1 cellular context compared by ENCODE assay signal in the genomic region with DNA sequence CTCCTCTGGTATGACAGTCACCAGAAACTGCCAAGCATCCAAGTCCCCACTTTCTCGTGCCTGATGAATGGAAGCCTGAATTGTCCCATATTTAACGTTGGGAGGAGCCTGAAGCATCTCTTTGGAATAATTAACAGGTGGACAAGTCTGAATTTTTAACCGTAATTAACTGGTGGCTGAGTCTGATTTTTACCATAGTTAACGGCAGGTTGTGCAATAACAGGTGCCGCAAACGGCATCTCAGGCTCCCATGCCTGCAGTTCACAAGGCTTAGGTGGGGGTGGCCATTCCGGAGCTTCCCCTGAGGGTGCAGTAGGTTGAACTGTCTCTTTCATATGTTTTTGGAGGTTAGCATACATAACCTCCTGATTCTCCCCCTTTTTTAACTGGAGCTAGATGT.
TF ChIP-seq lines count a peak whose summit lies in the region.

No MANE protein-coding gene starts in this region.

TF ChIP-seq in K562, 482 proteins besides CTCF, POLR2A, EP300 and RAD21:
- TF ChIP-seq NFXL1 (CRISPR knock-in tag; IDR thresholded peaks at IDR 0.05) = no peak
- TF ChIP-seq CEBPG (CRISPR knock-in tag; IDR thresholded peaks at IDR 0.05) = no peak
- peak; percentile 26 to 68; a peak in 3 of 4 replicates for TF ChIP-seq CEBPG (tag; conservative IDR thresholded peaks at IDR 0.05 in 1 of 2, IDR thresholded peaks at IDR 0.05 in 1 of 2)
- no peak for TF ChIP-seq ZFP30 (CRISPR knock-in tag; IDR thresholded peaks at IDR 0.05; ENCODE audit: borderline replicate concordance)
- TF ChIP-seq ZNF589 (CRISPR knock-in tag; IDR thresholded peaks at IDR 0.05; ENCODE audit: low read depth) = no peak
- no peak for TF ChIP-seq SMAD4 (CRISPR knock-in tag; conservative IDR thresholded peaks at IDR 0.05)
- no peak for TF ChIP-seq MAFF (IDR thresholded peaks at IDR 0.05; ENCODE audit: low read length)
- no peak for TF ChIP-seq ELF1 (tag; IDR thresholded peaks at IDR 0.05)
- no peak for TF ChIP-seq HNRNPUL1 (IDR thresholded peaks at IDR 0.05; ENCODE audit: low read length)
- no peak for TF ChIP-seq ETS2 (tag; IDR thresholded peaks at IDR 0.05; ENCODE audit: borderline replicate concordance, poor library complexity, severe bottlenecking)
- no peak for TF ChIP-seq FOXP1 (CRISPR knock-in tag; IDR thresholded peaks at IDR 0.05)
- TF ChIP-seq CEBPB (tag; IDR thresholded peaks at IDR 0.05) = peak; percentile 85
- no peak for TF ChIP-seq RHOXF2B (CRISPR knock-in tag; conservative IDR thresholded peaks at IDR 0.05)
- TF ChIP-seq, protein P1, sequence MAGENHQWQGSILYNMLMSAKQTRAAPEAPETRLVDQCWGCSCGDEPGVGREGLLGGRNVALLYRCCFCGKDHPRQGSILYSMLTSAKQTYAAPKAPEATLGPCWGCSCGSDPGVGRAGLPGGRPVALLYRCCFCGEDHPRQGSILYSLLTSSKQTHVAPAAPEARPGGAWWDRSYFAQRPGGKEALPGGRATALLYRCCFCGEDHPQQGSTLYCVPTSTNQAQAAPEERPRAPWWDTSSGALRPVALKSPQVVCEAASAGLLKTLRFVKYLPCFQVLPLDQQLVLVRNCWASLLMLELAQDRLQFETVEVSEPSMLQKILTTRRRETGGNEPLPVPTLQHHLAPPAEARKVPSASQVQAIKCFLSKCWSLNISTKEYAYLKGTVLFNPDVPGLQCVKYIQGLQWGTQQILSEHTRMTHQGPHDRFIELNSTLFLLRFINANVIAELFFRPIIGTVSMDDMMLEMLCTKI (IDR thresholded peaks at IDR 0.05; ENCODE audit: partially characterized antibody) = no peak
- no peak for TF ChIP-seq ZFP1 (CRISPR knock-in tag; IDR thresholded peaks at IDR 0.05)
- TF ChIP-seq U2AF1 (optimal IDR thresholded peaks at IDR 0.05; ENCODE audit: low read depth, low read length) = no peak
- no peak for TF ChIP-seq HSF4 (CRISPR knock-in tag; IDR thresholded peaks at IDR 0.05; ENCODE audit: borderline replicate concordance)
- TF ChIP-seq, protein P2, sequence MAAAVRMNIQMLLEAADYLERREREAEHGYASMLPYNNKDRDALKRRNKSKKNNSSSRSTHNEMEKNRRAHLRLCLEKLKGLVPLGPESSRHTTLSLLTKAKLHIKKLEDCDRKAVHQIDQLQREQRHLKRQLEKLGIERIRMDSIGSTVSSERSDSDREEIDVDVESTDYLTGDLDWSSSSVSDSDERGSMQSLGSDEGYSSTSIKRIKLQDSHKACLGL (CRISPR knock-in tag; IDR thresholded peaks at IDR 0.05; ENCODE audit: borderline replicate concordance, poor library complexity, severe bottlenecking) = no peak
- TF ChIP-seq, protein P3, sequence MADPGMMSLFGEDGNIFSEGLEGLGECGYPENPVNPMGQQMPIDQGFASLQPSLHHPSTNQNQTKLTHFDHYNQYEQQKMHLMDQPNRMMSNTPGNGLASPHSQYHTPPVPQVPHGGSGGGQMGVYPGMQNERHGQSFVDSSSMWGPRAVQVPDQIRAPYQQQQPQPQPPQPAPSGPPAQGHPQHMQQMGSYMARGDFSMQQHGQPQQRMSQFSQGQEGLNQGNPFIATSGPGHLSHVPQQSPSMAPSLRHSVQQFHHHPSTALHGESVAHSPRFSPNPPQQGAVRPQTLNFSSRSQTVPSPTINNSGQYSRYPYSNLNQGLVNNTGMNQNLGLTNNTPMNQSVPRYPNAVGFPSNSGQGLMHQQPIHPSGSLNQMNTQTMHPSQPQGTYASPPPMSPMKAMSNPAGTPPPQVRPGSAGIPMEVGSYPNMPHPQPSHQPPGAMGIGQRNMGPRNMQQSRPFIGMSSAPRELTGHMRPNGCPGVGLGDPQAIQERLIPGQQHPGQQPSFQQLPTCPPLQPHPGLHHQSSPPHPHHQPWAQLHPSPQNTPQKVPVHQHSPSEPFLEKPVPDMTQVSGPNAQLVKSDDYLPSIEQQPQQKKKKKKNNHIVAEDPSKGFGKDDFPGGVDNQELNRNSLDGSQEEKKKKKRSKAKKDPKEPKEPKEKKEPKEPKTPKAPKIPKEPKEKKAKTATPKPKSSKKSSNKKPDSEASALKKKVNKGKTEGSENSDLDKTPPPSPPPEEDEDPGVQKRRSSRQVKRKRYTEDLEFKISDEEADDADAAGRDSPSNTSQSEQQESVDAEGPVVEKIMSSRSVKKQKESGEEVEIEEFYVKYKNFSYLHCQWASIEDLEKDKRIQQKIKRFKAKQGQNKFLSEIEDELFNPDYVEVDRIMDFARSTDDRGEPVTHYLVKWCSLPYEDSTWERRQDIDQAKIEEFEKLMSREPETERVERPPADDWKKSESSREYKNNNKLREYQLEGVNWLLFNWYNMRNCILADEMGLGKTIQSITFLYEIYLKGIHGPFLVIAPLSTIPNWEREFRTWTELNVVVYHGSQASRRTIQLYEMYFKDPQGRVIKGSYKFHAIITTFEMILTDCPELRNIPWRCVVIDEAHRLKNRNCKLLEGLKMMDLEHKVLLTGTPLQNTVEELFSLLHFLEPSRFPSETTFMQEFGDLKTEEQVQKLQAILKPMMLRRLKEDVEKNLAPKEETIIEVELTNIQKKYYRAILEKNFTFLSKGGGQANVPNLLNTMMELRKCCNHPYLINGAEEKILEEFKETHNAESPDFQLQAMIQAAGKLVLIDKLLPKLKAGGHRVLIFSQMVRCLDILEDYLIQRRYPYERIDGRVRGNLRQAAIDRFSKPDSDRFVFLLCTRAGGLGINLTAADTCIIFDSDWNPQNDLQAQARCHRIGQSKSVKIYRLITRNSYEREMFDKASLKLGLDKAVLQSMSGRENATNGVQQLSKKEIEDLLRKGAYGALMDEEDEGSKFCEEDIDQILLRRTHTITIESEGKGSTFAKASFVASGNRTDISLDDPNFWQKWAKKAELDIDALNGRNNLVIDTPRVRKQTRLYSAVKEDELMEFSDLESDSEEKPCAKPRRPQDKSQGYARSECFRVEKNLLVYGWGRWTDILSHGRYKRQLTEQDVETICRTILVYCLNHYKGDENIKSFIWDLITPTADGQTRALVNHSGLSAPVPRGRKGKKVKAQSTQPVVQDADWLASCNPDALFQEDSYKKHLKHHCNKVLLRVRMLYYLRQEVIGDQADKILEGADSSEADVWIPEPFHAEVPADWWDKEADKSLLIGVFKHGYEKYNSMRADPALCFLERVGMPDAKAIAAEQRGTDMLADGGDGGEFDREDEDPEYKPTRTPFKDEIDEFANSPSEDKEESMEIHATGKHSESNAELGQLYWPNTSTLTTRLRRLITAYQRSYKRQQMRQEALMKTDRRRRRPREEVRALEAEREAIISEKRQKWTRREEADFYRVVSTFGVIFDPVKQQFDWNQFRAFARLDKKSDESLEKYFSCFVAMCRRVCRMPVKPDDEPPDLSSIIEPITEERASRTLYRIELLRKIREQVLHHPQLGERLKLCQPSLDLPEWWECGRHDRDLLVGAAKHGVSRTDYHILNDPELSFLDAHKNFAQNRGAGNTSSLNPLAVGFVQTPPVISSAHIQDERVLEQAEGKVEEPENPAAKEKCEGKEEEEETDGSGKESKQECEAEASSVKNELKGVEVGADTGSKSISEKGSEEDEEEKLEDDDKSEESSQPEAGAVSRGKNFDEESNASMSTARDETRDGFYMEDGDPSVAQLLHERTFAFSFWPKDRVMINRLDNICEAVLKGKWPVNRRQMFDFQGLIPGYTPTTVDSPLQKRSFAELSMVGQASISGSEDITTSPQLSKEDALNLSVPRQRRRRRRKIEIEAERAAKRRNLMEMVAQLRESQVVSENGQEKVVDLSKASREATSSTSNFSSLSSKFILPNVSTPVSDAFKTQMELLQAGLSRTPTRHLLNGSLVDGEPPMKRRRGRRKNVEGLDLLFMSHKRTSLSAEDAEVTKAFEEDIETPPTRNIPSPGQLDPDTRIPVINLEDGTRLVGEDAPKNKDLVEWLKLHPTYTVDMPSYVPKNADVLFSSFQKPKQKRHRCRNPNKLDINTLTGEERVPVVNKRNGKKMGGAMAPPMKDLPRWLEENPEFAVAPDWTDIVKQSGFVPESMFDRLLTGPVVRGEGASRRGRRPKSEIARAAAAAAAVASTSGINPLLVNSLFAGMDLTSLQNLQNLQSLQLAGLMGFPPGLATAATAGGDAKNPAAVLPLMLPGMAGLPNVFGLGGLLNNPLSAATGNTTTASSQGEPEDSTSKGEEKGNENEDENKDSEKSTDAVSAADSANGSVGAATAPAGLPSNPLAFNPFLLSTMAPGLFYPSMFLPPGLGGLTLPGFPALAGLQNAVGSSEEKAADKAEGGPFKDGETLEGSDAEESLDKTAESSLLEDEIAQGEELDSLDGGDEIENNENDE (IDR thresholded peaks at IDR 0.05; ENCODE audit: low read depth, low read length) = peak; percentile 78
- no peak for TF ChIP-seq GATAD2A (IDR thresholded peaks at IDR 0.05)
- TF ChIP-seq PHB2 (IDR thresholded peaks at IDR 0.05; ENCODE audit: low read depth) = no peak
- TF ChIP-seq GABPB1 (CRISPR knock-in tag; IDR thresholded peaks at IDR 0.05) = no peak
- TF ChIP-seq FOXJ3 (CRISPR knock-in tag; IDR thresholded peaks at IDR 0.05) = no peak
